In the genomic region with DNA sequence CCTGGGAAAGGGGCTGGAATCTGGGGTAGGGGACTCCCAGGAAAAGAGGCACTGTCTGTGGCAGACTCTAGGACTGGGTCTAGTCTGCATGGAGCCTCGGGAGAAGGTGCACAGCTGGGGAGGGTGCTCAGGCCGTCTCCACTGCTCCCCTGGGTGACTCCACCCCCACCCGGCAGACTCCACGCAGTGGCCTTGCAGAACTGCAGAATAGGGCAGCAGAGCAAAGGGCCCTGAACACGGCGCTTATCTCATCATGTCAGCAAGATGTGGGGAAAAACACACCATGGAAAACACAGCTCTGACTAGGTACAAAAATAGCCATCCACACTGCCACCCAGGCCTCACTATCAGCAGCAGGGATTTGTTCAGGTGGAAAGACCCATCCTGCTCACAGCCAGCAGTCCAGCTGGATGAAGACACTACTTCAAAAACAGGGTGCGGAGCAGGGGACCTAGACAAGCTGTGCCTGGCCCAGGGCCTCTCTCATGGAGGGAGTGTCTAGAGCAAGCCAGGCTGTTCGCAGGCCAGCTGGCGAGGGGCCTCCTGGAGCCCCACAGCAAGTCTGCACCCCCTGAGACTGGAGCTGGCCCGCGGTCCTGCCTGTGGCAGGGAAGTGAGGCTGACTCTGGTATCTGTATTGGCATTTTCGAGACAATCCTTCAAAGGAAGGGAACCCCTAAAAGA, we compare ENCODE assay signal across 31 cellular contexts. TPM values are rescaled to one million over a fixed set of nuclear protein-coding genes. Genes with fewer than 3 reads are reported as not detected.
DNase-seq lines count a peak whose midpoint lies in the region; ATAC-seq and TF ChIP-seq lines count a peak whose summit lies in the region.
"Had no signal": no experiment of that assay in that cellular context is flagged by ENCODE, and none has a peak within 500 bp of the region (broad histone marks: within the 10 kb centered on the region; RNA-seq: fewer than 3 reads in every experiment).

No MANE protein-coding gene starts in this region.

- H3K27me3 ChIP-seq in heart left ventricle = no peaks in the 10 kb centered on the region
- H3K27me3 ChIP-seq in right lobe of liver = no peaks in the 10 kb centered on the region
- H3K27me3 ChIP-seq: ascending aorta, esophagus squamous epithelium, left lung had no signal

- intact Hi-C loops in heart left ventricle (cut with DNase I) = no loop called here
- intact Hi-C loops in right lobe of liver (cut with DNase I) = no loop called here

- H3K4me3 ChIP-seq in heart left ventricle = no peak overlapping the region
- H3K4me3 ChIP-seq in right lobe of liver = no peak overlapping the region
- H3K4me3 ChIP-seq: ascending aorta, esophagus squamous epithelium, GM23248, K562, left lung, skin epidermis had no signal

- peak overlapping the region in 2 of 12 donors; percentile 9 to 39 for H3K27ac ChIP-seq in heart left ventricle
- peak overlapping the region in 2 of 3 donors; percentile 16 to 59 for H3K27ac ChIP-seq in right lobe of liver
- no peak overlapping the region for H3K27ac ChIP-seq in RWPE1
- H3K27ac ChIP-seq: ascending aorta, esophagus squamous epithelium, GM23248, left lung, skin epidermis had no signal

- TF ChIP-seq POLR2A in heart left ventricle (IDR thresholded peaks at IDR 0.05) (no peak), right lobe of liver (IDR thresholded peaks at IDR 0.05) (no peak)

- peaks cover 0 to 13% (median 0%) of the 10 kb centered on the region in 12 donors for H3K4me1 ChIP-seq in heart left ventricle
- peaks cover 0 to 96% (median 32%) of the 10 kb centered on the region in 4 donors for H3K4me1 ChIP-seq in right lobe of liver
- H3K4me1 ChIP-seq: ascending aorta, esophagus squamous epithelium, left lung had no signal

- TF ChIP-seq CTCF in heart left ventricle (IDR thresholded peaks at IDR 0.05) = no peak
- no peak for TF ChIP-seq CTCF in right lobe of liver (IDR thresholded peaks at IDR 0.05)
- TF ChIP-seq CTCF in RWPE1 (conservative IDR thresholded peaks at IDR 0.05; ENCODE audit: low read depth) = no peak

- H3K36me3 ChIP-seq in heart left ventricle (no peaks in the 10 kb centered on the region), right lobe of liver (peaks cover 0 to 94% (median 46%) of the 10 kb centered on the region in 4 donors)
- H3K36me3 ChIP-seq: ascending aorta, esophagus squamous epithelium, left lung had no signal

- CTCF ChIA-PET in RWPE1 (lab: Yijun Ruan, JAX) = no interaction called here

- H3K9me3 ChIP-seq in heart left ventricle = no peaks in the 10 kb centered on the region
- no peaks in the 10 kb centered on the region for H3K9me3 ChIP-seq in right lobe of liver
- H3K9me3 ChIP-seq: ascending aorta, esophagus squamous epithelium, left lung had no signal

- ATAC-seq in heart left ventricle (peak; percentile 24 to 84 (median 54)), right lobe of liver (peak in 1 of 4 donors; percentile 0)
- ATAC-seq: K562; left lung; naive thymus-derived CD4-positive, alpha-beta T cell; Panc1; stimulated activated memory B cell treated with anti-CD40 and anti-IgM and Interleukin-4, amounts not matched to agents 10 μg/mL and 1 μg/mL and 100 μg/mL, for 72 hours had no signal

- peak; percentile 32 for DNase-seq in activated CD8-positive, alpha-beta memory T cell treated with anti-CD3 and anti-CD28 coated beads for 24 hours
- no peak for DNase-seq in activated CD8-positive, alpha-beta memory T cell treated with anti-CD3 and anti-CD28 coated beads, Interleukin-2, amount 50 U/mL, for 48 hours
- DNase-seq in heart left ventricle = peak in 2 of 5 donors; percentile 46 to 54
- DNase-seq in right lobe of liver = peak in 1 of 3 donors; percentile 62
- peak; percentile 29 for DNase-seq in ureter (ENCODE audit: low spot score)
- DNase-seq in RWPE1 (ENCODE audit: low spot score) = no peak
- no peak for DNase-seq in NCI-H82 treated with DMSO at 0.1 percent for 48 hours (lab: John Stamatoyannopoulos, UW; ENCODE audit: unreplicated experiment)
- DNase-seq in dedifferentiated amniotic fluid mesenchymal stem cell (ENCODE audit: extremely low spot score) = no peak
- DNase-seq: activated CD4-positive, alpha-beta T cell treated with anti-CD3 and anti-CD28 coated beads for 1 hour; activated gamma-delta T cell treated with Interleukin-2 at 50 U/mL for 16 hours; activated naive CD8-positive, alpha-beta T cell treated with anti-CD3 and anti-CD28 coated beads, Interleukin-2, amount 10 ng/mL, durations not matched to agents 7 days and 5 days; activated T-cell treated with anti-CD3 and anti-CD28 coated beads, Interleukin-2, amount 50 U/mL, for 48 hours; DMS79; esophagus squamous epithelium; GDM1; GM23248; hippocampal formation; left lung; midbrain; naive thymus-derived CD4-positive, alpha-beta T cell; NCI-H1092; NCI-H1694; occipital lobe; SIG-M5 had no signal

- 35 to 46% (median 43%) methylated on average over 10 to 12 of the region's 12 CpGs for WGBS in heart left ventricle, 4 donors
- WGBS in right lobe of liver (ENCODE audit: insufficient coverage, low coverage, low lambda C conversion rate, missing lambda C conversion rate) = 100% methylated on average over 1 of the region's 12 CpGs

- POLR2A ChIA-PET in RWPE1 (lab: Yijun Ruan, JAX; ENCODE audit: low non-redundant PET) = no interaction called here

RNA-seq across cellular contexts. Expression of gene MAT1A, which starts 11.7 kb away (rescaled TPM):
- total RNA-seq in heart left ventricle (1 to 10 TPM in 1 of 9 donors, under 1 TPM in 3, not detected in 5; 0.07 to 1.1 (median 0.46) TPM), right lobe of liver (1,000 to 10,000 TPM in 2 of 6 experiments, 100 to 1,000 TPM in 4; 430 to 1,200 (median 741) TPM), ureter (0.75 TPM)
- polyA plus RNA-seq in heart left ventricle = not detected
- total RNA-seq: activated CD8-positive, alpha-beta memory T cell treated with anti-CD3 and anti-CD28 coated beads for 36 hours; activated naive CD8-positive, alpha-beta T cell treated with anti-CD3 and anti-CD28 coated beads, Interleukin-2, amount 10 ng/mL, durations not matched to agents 7 days and 5 days; GM23248; naive thymus-derived CD4-positive, alpha-beta T cell; occipital lobe; urinary bladder had no signal
- polyA plus RNA-seq: GM23248; naive thymus-derived CD4-positive, alpha-beta T cell had no signal

Comparison
In these comparisons a context has a peak if more than half of its experiments do, and no peak if none do; other contexts are left out.
1. DNase-seq: peak in activated CD8-positive, alpha-beta memory T cell treated with anti-CD3 and anti-CD28 coated beads for 24 hours (single experiment) and ureter (single experiment); none in activated CD8-positive, alpha-beta memory T cell treated with anti-CD3 and anti-CD28 coated beads, Interleukin-2, amount 50 U/mL, for 48 hours (single experiment), RWPE1 (single experiment), NCI-H82 treated with DMSO at 0.1 percent for 48 hours (single experiment) and dedifferentiated amniotic fluid mesenchymal stem cell (single experiment).
2. RNA of gene MAT1A, which starts 11.7 kb away (total RNA-seq): 430 to 1,200 TPM in right lobe of liver; 0.75 TPM in ureter (single experiment) and 0.07 to 1.1 TPM in heart left ventricle; every median in the first group is over 100 times any median in the second.